11 cellular contexts compared by ENCODE assay signal in the genomic region with DNA sequence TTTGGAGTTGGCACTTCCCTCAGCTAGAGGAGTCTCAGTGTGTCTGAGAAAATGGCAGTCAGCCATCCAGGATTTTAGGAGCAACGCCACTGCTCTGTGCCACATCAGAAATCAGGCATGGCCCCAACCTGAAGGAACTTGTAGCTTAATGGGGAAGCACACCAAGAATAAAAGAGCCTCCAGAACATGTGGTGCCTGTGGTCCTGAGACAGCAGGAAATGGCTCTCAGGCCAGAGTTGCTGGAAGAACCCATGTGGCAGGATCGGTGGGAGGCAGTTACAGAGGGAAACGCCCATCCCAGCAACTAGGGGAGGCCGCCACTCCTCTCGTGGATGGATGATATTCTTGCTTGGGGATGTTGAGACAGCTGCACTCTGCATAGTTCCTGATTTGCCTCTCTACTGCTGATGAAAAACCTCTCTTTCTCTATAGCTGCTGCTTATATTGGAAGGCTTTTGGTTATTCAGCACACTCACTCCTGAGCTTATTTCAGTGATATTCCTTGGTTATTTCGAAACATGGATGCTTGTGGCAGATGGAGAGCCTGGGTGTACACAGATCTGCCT. TPM values are rescaled to one million over a fixed set of nuclear protein-coding genes. Genes with fewer than 3 reads are reported as not detected.
A peak's percentile ranks its signal among the peaks of the same experiment; 100 is the strongest.
DNase-seq lines count a peak whose midpoint lies in the region; ATAC-seq and TF ChIP-seq lines count a peak whose summit lies in the region.
"Had no signal": no experiment of that assay in that cellular context is flagged by ENCODE, and none has a peak within 500 bp of the region (broad histone marks: within the 10 kb centered on the region; RNA-seq: fewer than 3 reads in every experiment).

No MANE protein-coding gene starts in this region.

- H3K4me3 Mint-ChIP-seq in activated T-cell treated with anti-CD3 and anti-CD28 coated beads, Interleukin-2, amount 50 U/mL, for 24 hours: no peak overlapping the region
- H3K4me3 Mint-ChIP-seq: CD14-positive monocyte had no signal

- ATAC-seq in left lobe of liver: no peak
- no peak for ATAC-seq in HG02798 (IDR thresholded peaks at IDR 0.05; ENCODE audit: poor library complexity, unreplicated experiment)

- H3K4me1 ChIP-seq in ascending aorta (peaks cover 8 to 11% of the 10 kb centered on the region in 2 donors), tibial artery (peaks cover 0 to 8% (median 7%) of the 10 kb centered on the region in 4 donors)

- H3K27ac ChIP-seq in ascending aorta (peak overlapping the region; percentile 32 to 63), tibial artery (peak overlapping the region; percentile 31 to 50)

- H3K36me3 Mint-ChIP-seq in activated T-cell treated with anti-CD3 and anti-CD28 coated beads, Interleukin-2, amount 50 U/mL, for 24 hours (ENCODE audit: low read depth): peaks cover 93% of the 10 kb centered on the region

- peaks cover 1% of the 10 kb centered on the region for H3K4me1 Mint-ChIP-seq in activated T-cell treated with anti-CD3 and anti-CD28 coated beads, Interleukin-2, amount 50 U/mL, for 24 hours (ENCODE audit: low read depth)
- H3K4me1 Mint-ChIP-seq: CD14-positive monocyte had no signal

- H3K4me3 ChIP-seq in ascending aorta (no peak overlapping the region), tibial artery (no peak overlapping the region)

- H3K27me3 ChIP-seq in ascending aorta (no peaks in the 10 kb centered on the region), tibial artery (no peaks in the 10 kb centered on the region)

- TF ChIP-seq CTCF in ascending aorta (IDR thresholded peaks at IDR 0.05) (no peak), tibial artery (IDR thresholded peaks at IDR 0.05) (no peak)

- no peaks in the 10 kb centered on the region for H3K9me3 Mint-ChIP-seq in activated T-cell treated with anti-CD3 and anti-CD28 coated beads, Interleukin-2, amount 50 U/mL, for 24 hours

- H3K36me3 ChIP-seq in ascending aorta (peaks cover 63 to 92% of the 10 kb centered on the region in 2 donors), tibial artery (peaks cover 57 to 89% (median 86%) of the 10 kb centered on the region in 3 donors)

- DNase-seq in activated T-cell treated with anti-CD3 and anti-CD28 coated beads, Interleukin-2, amount 50 U/mL, for 24 hours: no peak
- DNase-seq in activated T-cell treated with anti-CD3 and anti-CD28 coated beads for 4 hours (no peak), ascending aorta (ENCODE audit: low spot score in 2 of 2) (no peak), left lobe of liver (ENCODE audit: low spot score) (peak; percentile 31), tibial artery (peak in 1 of 2 donors; percentile 16), SKM-1 (lab: John Stamatoyannopoulos, UW; ENCODE audit: unreplicated experiment) (no peak), RKO (ENCODE audit: low spot score) (no peak)
- DNase-seq: kidney, NCI-H187 treated with DMSO at 0.1 percent for 48 hours had no signal

- intact Hi-C loops in ascending aorta (cut with DNase I) (no loop called here), tibial artery (cut with DNase I; ENCODE audit: low total_unique reads) (no loop called here)

- no peaks in the 10 kb centered on the region for H3K27me3 Mint-ChIP-seq in activated T-cell treated with anti-CD3 and anti-CD28 coated beads, Interleukin-2, amount 50 U/mL, for 24 hours

- peak overlapping the region; percentile 61 for H3K27ac Mint-ChIP-seq in activated T-cell treated with anti-CD3 and anti-CD28 coated beads, Interleukin-2, amount 50 U/mL, for 24 hours

- H3K9me3 ChIP-seq in ascending aorta (no peaks in the 10 kb centered on the region), tibial artery (no peaks in the 10 kb centered on the region)

RNA-seq across cellular contexts. Expression of a gene that starts 52.5 kb away (rescaled TPM):
- 12.6 TPM for total RNA-seq in ascending aorta
- 6.7 TPM for total RNA-seq in left lobe of liver
